34 cellular contexts compared by ENCODE assay signal in the genomic region with DNA sequence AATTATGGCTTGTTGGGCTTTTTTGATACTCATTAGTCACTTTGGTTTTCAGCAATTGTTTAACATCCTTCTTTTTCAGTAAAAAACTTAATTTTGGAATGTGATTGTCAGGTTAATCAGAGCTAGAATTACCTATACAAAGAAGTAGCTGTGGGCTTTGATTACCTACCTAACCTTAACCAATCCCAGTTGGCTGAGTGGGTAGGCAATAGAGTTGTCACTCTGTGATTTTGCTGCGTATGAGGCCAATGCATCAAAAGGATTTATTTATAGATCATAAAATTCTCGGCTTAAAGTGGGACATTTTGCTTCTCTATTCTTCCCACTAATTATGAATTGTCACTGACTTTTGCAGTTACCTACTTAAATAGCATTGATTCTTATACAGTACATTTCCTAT.
"Had no signal": no experiment of that assay in that cellular context is flagged by ENCODE, and none has a peak within 500 bp of the region (broad histone marks: within the 10 kb centered on the region; RNA-seq: fewer than 3 reads in every experiment).

No MANE protein-coding gene starts in this region.

- H3K27ac ChIP-seq: KMS-11 had no signal

- DNase-seq: Karpas-422, Kasumi-1, MG63, MM.1S, MV-4-11, NCI-H1048, NCI-H1092, NCI-H1092 treated with DMSO at 0.1 percent for 48 hours, NCI-H1105, NCI-H1105 treated with DMSO at 0.1 percent for 48 hours, NCI-H1417, NCI-H1417 treated with DMSO at 0.1 percent for 48 hours, NCI-H1436, NCI-H1436 treated with DMSO at 0.1 percent for 48 hours, NCI-H146, NCI-H1694, NCI-H1694 treated with DMSO at 0.1 percent for 48 hours, NCI-H187, NCI-H187 treated with DMSO at 0.1 percent for 48 hours, NCI-H1930, NCI-H2029, NCI-H2029 treated with DMSO at 0.1 percent for 48 hours, NCI-H2081, NCI-H2081 treated with DMSO at 0.1 percent for 48 hours, NCI-H2107, NCI-H2171, NCI-H2171 treated with DMSO at 0.1 percent for 48 hours, NCI-H2227 treated with DMSO at 0.1 percent for 48 hours, NCI-H226, NCI-H345, NCI-H446, NCI-H446 treated with DMSO at 0.1 percent for 48 hours, NCI-H510A had no signal
